Comparison of ENCODE assay signal across 8 cellular contexts in genomic region chr7:134458806-134459698, GRCh38. TPM values are rescaled to one million over a fixed set of nuclear protein-coding genes. Genes with fewer than 3 reads are reported as not detected.
A peak's percentile ranks its signal among the peaks of the same experiment; 100 is the strongest.
DNase-seq lines count a peak whose midpoint lies in the region; ATAC-seq and TF ChIP-seq lines count a peak whose summit lies in the region.

TSS of gene AKR1B1 (minus strand) at chr7:134459100. CDS start at chr7:134459062, 38 bp downstream.

- in situ Hi-C loops in IMR-90 (cut with MboI; ENCODE audit: low sequenced_read_pairs) = no loop called here

- peaks cover 21% of the 10 kb centered on the region for H3K9me1 ChIP-seq in IMR-90 (ENCODE audit: insufficient read depth, low read length)

- H3K27ac Mint-ChIP-seq in activated T-helper 17 cell treated with anti-CD3 and anti-CD28 coated beads, Interleukin-2, amount 50 U/mL, for 72 hours = peak within 1 kb of the TSS; percentile 79
- H3K27ac Mint-ChIP-seq in naive thymus-derived CD8-positive, alpha-beta T cell = peak within 1 kb of the TSS; percentile 53 to 95 (median 90)

- H4K91ac ChIP-seq in IMR-90 (ENCODE audit: insufficient read depth, low read depth, low read length) = peak within 1 kb of the TSS; percentile 74

- no peaks in the 10 kb centered on the region for H3K36me3 ChIP-seq in IMR-90 (ENCODE audit: control insufficient read depth, insufficient read depth, low read length)

- no peaks in the 10 kb centered on the region for H3K27me3 ChIP-seq in IMR-90 (ENCODE audit: control insufficient read depth, insufficient read depth, low read length)

- peak within 1 kb of the TSS; percentile 87; the same call in 2 of the 3 replicates for H2BK15ac ChIP-seq in IMR-90 (ENCODE audit: low read depth, low read length)

- H2BK20ac ChIP-seq in IMR-90 (ENCODE audit: low read depth, low read length) = peak within 1 kb of the TSS; percentile 61; the same call in 1 of the 2 replicates

- peak within 1 kb of the TSS; percentile 32 to 78; a peak in 2 of 4 replicates for H4K8ac ChIP-seq in IMR-90 (ENCODE audit: low read depth in 2 of 2, low read length in 2 of 2)

- ATAC-seq in GM21515 (IDR thresholded peaks at IDR 0.05; ENCODE audit: unreplicated experiment) (peak; percentile 95), IMR-90 (ENCODE audit: low read depth) (peak; percentile 87)
- ATAC-seq in activated T-helper 17 cell treated with anti-CD3 and anti-CD28 coated beads, Interleukin-2, amount 50 U/mL, for 72 hours (replicated peaks) = peak; percentile 96
- ATAC-seq in naive thymus-derived CD8-positive, alpha-beta T cell = peak; percentile 88 to 90

- no peaks in the 10 kb centered on the region for H4K20me1 ChIP-seq in IMR-90 (ENCODE audit: insufficient read depth, low read length)

- H3K27ac ChIP-seq in IMR-90 (ENCODE audit: insufficient read depth, low read length) = peak within 1 kb of the TSS; percentile 78

- peaks cover 4% of the 10 kb centered on the region for H3K9me3 ChIP-seq in IMR-90 (ENCODE audit: control insufficient read depth, insufficient read depth, low read length)

- H2BK5ac ChIP-seq in IMR-90 (ENCODE audit: low read depth, low read length, poor library complexity, severe bottlenecking) = peak within 1 kb of the TSS; percentile 79

- intact Hi-C loops in IMR-90 (cut with micrococcal nuclease) = loop anchor here (5.0 kb wide), 1 partner anchor 148 kb away; no protein-coding TSS in a partner anchor

- POLR2A ChIA-PET in IMR-90 (lab: Charles Lee; ENCODE audit: unreplicated experiment) = interaction anchor here (0.7 kb wide), 1 partner anchor 27 kb away, joined by 3 read pairs; no protein-coding TSS in a partner anchor
- POLR2A ChIA-PET in naive thymus-derived CD8-positive, alpha-beta T cell (lab: Charles Lee) = interaction anchor here (0.6 to 2.9 kb wide), 5 partner anchors 27 to 690 kb away, joined by 3 to 14 read pairs (median 3); partner anchors contain the start of gene BPGM

- no peaks in the 10 kb centered on the region for H3K9me3 Mint-ChIP-seq in activated T-helper 17 cell treated with anti-CD3 and anti-CD28 coated beads, Interleukin-2, amount 50 U/mL, for 72 hours
- peaks cover 0 to 3% (median 1%) of the 10 kb centered on the region in 9 donors for H3K9me3 Mint-ChIP-seq in naive thymus-derived CD8-positive, alpha-beta T cell

- TF ChIP-seq RAD21 in IMR-90 (IDR thresholded peaks at IDR 0.05; ENCODE audit: low read length) = peak; percentile 24; the same call in 1 of the 2 replicates

- BruUV-seq in IMR-90 (replicated peaks; lab: Mats Ljungman, UMichigan) = no TSS peak

- TF ChIP-seq POLR2A in IMR-90 (IDR thresholded peaks at IDR 0.05; ENCODE audit: low read depth, low read length) = peak; percentile 53; the same call in 1 of the 2 replicates

- peak within 1 kb of the TSS; percentile 86 for H3K23ac ChIP-seq in IMR-90 (ENCODE audit: low read depth, low read length)

- peaks cover 26% of the 10 kb centered on the region for H3K4me1 Mint-ChIP-seq in activated T-helper 17 cell treated with anti-CD3 and anti-CD28 coated beads, Interleukin-2, amount 50 U/mL, for 72 hours
- peaks cover 18 to 53% (median 48%) of the 10 kb centered on the region in 4 donors for H3K4me1 Mint-ChIP-seq in naive thymus-derived CD8-positive, alpha-beta T cell

- no peaks in the 10 kb centered on the region for H3K36me3 Mint-ChIP-seq in activated T-helper 17 cell treated with anti-CD3 and anti-CD28 coated beads, Interleukin-2, amount 50 U/mL, for 72 hours (ENCODE audit: low read depth)
- peaks cover under 1 to 9% (median 8%) of the 10 kb centered on the region in 3 donors for H3K36me3 Mint-ChIP-seq in naive thymus-derived CD8-positive, alpha-beta T cell

- H3K79me1 ChIP-seq in IMR-90 (ENCODE audit: low read depth in 1 of 2, low read length in 2 of 2) = peaks cover 6 to 40% of the 10 kb centered on the region in 2 experiments

- peak within 1 kb of the TSS; percentile 80 for H4K5ac ChIP-seq in IMR-90 (ENCODE audit: low read depth, low read length)

- DNase-seq in DMS 273 treated with DMSO at 0.1 percent for 48 hours (lab: John Stamatoyannopoulos, UW) = peak; percentile 92
- peak; percentile 88 for DNase-seq in IMR-90
- DNase-seq in fibroblast of mammary gland (ENCODE audit: low read depth) = peak; percentile 85
- peak; percentile 69 to 93 (median 84) for DNase-seq in naive thymus-derived CD8-positive, alpha-beta T cell
- peak; percentile 85 for DNase-seq in stimulated activated naive CD4-positive, alpha-beta T cell treated with Interleukin-2 at 50 U/mL for 16 hours (lab: John Stamatoyannopoulos, UW)

- peak within 1 kb of the TSS; percentile 72 for H3K56ac ChIP-seq in IMR-90 (ENCODE audit: extremely low read depth, insufficient read depth, low read length)

- dilution Hi-C loops in IMR-90 (cut with HindIII; ENCODE audit: low sequenced_read_pairs, unreplicated experiment) = no loop called here

- H3K4me1 ChIP-seq in IMR-90 (ENCODE audit: control insufficient read depth, insufficient read depth, low read length) = peaks cover 21% of the 10 kb centered on the region

- whole genome bisulfite sequencing in IMR-90 (ENCODE audit: extremely low coverage in 2 of 2, insufficient read length in 1 of 2), 2 experiments = 0% methylated on average over 34 of the region's 61 CpGs; no CpG with 5 or more reads in 1 of the 2 experiments

- peak within 1 kb of the TSS; percentile 70 for H2AK9ac ChIP-seq in IMR-90 (replicated peaks; ENCODE audit: low read depth, low read length, poor library complexity)

- no peaks in the 10 kb centered on the region for H3K27me3 Mint-ChIP-seq in activated T-helper 17 cell treated with anti-CD3 and anti-CD28 coated beads, Interleukin-2, amount 50 U/mL, for 72 hours
- no peaks in the 10 kb centered on the region for H3K27me3 Mint-ChIP-seq in naive thymus-derived CD8-positive, alpha-beta T cell

- peak within 1 kb of the TSS; percentile 82 for H3K4ac ChIP-seq in IMR-90 (ENCODE audit: low read depth, low read length)

- TF ChIP-seq CTCF in IMR-90 (conservative IDR thresholded peaks at IDR 0.05; ENCODE audit: low read depth, low read length) (peak; percentile 67), fibroblast of mammary gland (conservative IDR thresholded peaks at IDR 0.05; ENCODE audit: control insufficient read depth, insufficient read depth, low read depth, low read length) (peak; percentile 50)

- H2AFZ ChIP-seq in IMR-90 (replicated peaks; ENCODE audit: low read length, poor library complexity) = peak within 1 kb of the TSS; percentile 97

- H3K9ac ChIP-seq in IMR-90 (ENCODE audit: low read depth, low read length) = peak within 1 kb of the TSS; percentile 85

- H3K4me2 ChIP-seq in IMR-90 (ENCODE audit: low read depth, low read length) = peak within 1 kb of the TSS; percentile 94

- H3K4me3 Mint-ChIP-seq in activated T-helper 17 cell treated with anti-CD3 and anti-CD28 coated beads, Interleukin-2, amount 50 U/mL, for 72 hours = peak within 1 kb of the TSS; percentile 90
- H3K4me3 Mint-ChIP-seq in naive thymus-derived CD8-positive, alpha-beta T cell = peak within 1 kb of the TSS; percentile 87 to 95 (median 90)

- H3K4me3 ChIP-seq in IMR-90 (ENCODE audit: insufficient read depth, low read depth, low read length) (peak within 1 kb of the TSS; percentile 98), fibroblast of mammary gland (ENCODE audit: control insufficient read depth, low read depth, low read length) (peak within 1 kb of the TSS; percentile 81)

- CTCF ChIA-PET in IMR-90 (lab: Yijun Ruan, JAX) = interaction anchor here (0.6 to 2.3 kb wide), 12 partner anchors 9 to 212 kb away, joined by 3 to 16 read pairs (median 4); no protein-coding TSS in a partner anchor

- H2BK120ac ChIP-seq in IMR-90 (ENCODE audit: low read depth, low read length) = peak within 1 kb of the TSS; percentile 85

- peak within 1 kb of the TSS; percentile 56 for H2AK5ac ChIP-seq in IMR-90 (ENCODE audit: low read depth, low read length)

- peak within 1 kb of the TSS; percentile 50 for H3K18ac ChIP-seq in IMR-90 (ENCODE audit: low read depth, low read length)

- H3K14ac ChIP-seq in IMR-90 (replicated peaks; ENCODE audit: low read depth, low read length) = peak within 1 kb of the TSS; percentile 92

TF ChIP-seq in IMR-90, 13 proteins besides CTCF, POLR2A, EP300 and RAD21 (continues in another document):
- TF ChIP-seq MAZ (IDR thresholded peaks at IDR 0.05; ENCODE audit: borderline replicate concordance, low read depth, low read length) = peak; percentile 15; the same call in 1 of the 2 replicates
- 0 out of 2 replicates have a peak, but pooled peaks have one; percentile 16 for TF ChIP-seq USF2 (IDR thresholded peaks at IDR 0.05; ENCODE audit: low read depth, low read length)
- peak; percentile 92 for TF ChIP-seq BHLHE40 (IDR thresholded peaks at IDR 0.05; ENCODE audit: low read depth, low read length)

TF ChIP-seq in PFSK-1, 5 proteins besides CTCF, POLR2A, EP300 and RAD21:
- TF ChIP-seq POLR2AphosphoS5 (IDR thresholded peaks at IDR 0.05; ENCODE audit: low read depth, low read length) (no peak), SIN3A (IDR thresholded peaks at IDR 0.05; ENCODE audit: borderline replicate concordance, insufficient read depth, low read length) (no peak), FOXP2 (optimal IDR thresholded peaks at IDR 0.05; ENCODE audit: borderline replicate concordance, extremely low read depth, extremely low read length, insufficient read depth) (peak; percentile 66)

RNA-seq across cellular contexts. Expression of gene AKR1B1, which starts in this region (rescaled TPM):
- 72.2 and 90.9 TPM in 2 replicates for total RNA-seq in IMR-90 (2012; rRNA removed)
- polyA plus RNA-seq in IMR-90 (2012; rRNA removed) = 184 and 201 TPM in 2 replicates
- 129 and 173 TPM in 2 replicates for polyA plus RNA-seq in IMR-90 (2012; cell fraction: cytosol; rRNA removed)
- polyA plus RNA-seq in IMR-90 (2012; cell fraction: nucleus; rRNA removed; ENCODE audit: low replicate concordance) = 171 and 218 TPM in 2 replicates
- polyA plus RNA-seq in PFSK-1 (2012; ENCODE audit: insufficient read length, low read depth) = 89.1 TPM
- 100 to 1,000 TPM in 1 of 2 donors, 10 to 100 TPM in 1; 54.1 to 125 TPM for total RNA-seq in activated T-helper 17 cell treated with anti-CD3 and anti-CD28 coated beads, Interleukin-2, amount 50 U/mL, for 72 hours
- 100 to 1,000 TPM; 130 to 134 TPM for total RNA-seq in naive thymus-derived CD8-positive, alpha-beta T cell
- polyA plus RNA-seq in naive thymus-derived CD8-positive, alpha-beta T cell = 100 to 1,000 TPM; 181 to 202 (median 181) TPM

Comparison
In these comparisons a context has a peak if more than half of its experiments do, and no peak if none do; other contexts are left out.
1. Peak in every context shown above with its lines: DNase-seq, ATAC-seq, H3K4me3 ChIP-seq and H3K27ac ChIP-seq.